Comparison of ENCODE assay signal across 32 cellular contexts in genomic region chr6:133827766-133828165, GRCh38.
"Had no signal": no experiment of that assay in that cellular context is flagged by ENCODE, and none has a peak within 500 bp of the region (broad histone marks: within the 10 kb centered on the region; RNA-seq: fewer than 3 reads in every experiment).

No MANE protein-coding gene starts in this region.

- H3K4me3 Mint-ChIP-seq: activated CD4-positive, alpha-beta T cell treated with anti-CD3 and anti-CD28 coated beads, Interleukin-2, amount 10 ng/mL, durations not matched to agents 24 days and 14 days; activated CD8-positive, alpha-beta T cell treated with anti-CD3 and anti-CD28 coated beads for 36 hours; activated naive CD8-positive, alpha-beta T cell treated with anti-CD3 and anti-CD28 coated beads for 36 hours; activated T-cell treated with anti-CD3 and anti-CD28 coated beads, Interleukin-2, amount 50 U/mL, for 72 hours; activated T-helper 17 cell treated with anti-CD3 and anti-CD28 coated beads, Interleukin-2, amount 50 U/mL, for 72 hours; T-helper 1 cell treated with Interleukin-12 subunit alpha and Interleukin-12 subunit beta and Interleukin-4 antibody, amounts not matched to agents 30 μg/mL and 1 μg/mL, for 36 hours; T-helper 2 cell treated with Interferon-gamma antibody and Interleukin-4, amounts not matched to agents 5 μg/mL and 100 μg/mL, for 36 hours had no signal

- H3K4me3 ChIP-seq: ascending aorta, cardiac muscle cell, MG63, Peyer's patch, SJSA1 had no signal

- H3K27ac Mint-ChIP-seq: activated CD4-positive, alpha-beta T cell treated with anti-CD3 and anti-CD28 coated beads, Interleukin-2, amount 10 ng/mL, durations not matched to agents 24 days and 14 days; activated CD8-positive, alpha-beta T cell treated with anti-CD3 and anti-CD28 coated beads for 36 hours; activated naive CD8-positive, alpha-beta T cell treated with anti-CD3 and anti-CD28 coated beads for 36 hours; activated T-cell treated with anti-CD3 and anti-CD28 coated beads, Interleukin-2, amount 50 U/mL, for 72 hours; activated T-helper 17 cell treated with anti-CD3 and anti-CD28 coated beads, Interleukin-2, amount 50 U/mL, for 72 hours; T-helper 1 cell treated with Interleukin-12 subunit alpha and Interleukin-12 subunit beta and Interleukin-4 antibody, amounts not matched to agents 30 μg/mL and 1 μg/mL, for 36 hours; T-helper 2 cell treated with Interferon-gamma antibody and Interleukin-4, amounts not matched to agents 5 μg/mL and 100 μg/mL, for 36 hours had no signal

- H3K4me1 Mint-ChIP-seq: activated CD4-positive, alpha-beta T cell treated with anti-CD3 and anti-CD28 coated beads, Interleukin-2, amount 10 ng/mL, durations not matched to agents 24 days and 14 days; activated naive CD8-positive, alpha-beta T cell treated with anti-CD3 and anti-CD28 coated beads for 36 hours; activated T-helper 17 cell treated with anti-CD3 and anti-CD28 coated beads, Interleukin-2, amount 50 U/mL, for 72 hours had no signal

- H3K9me3 Mint-ChIP-seq: activated CD4-positive, alpha-beta T cell treated with anti-CD3 and anti-CD28 coated beads, Interleukin-2, amount 10 ng/mL, durations not matched to agents 24 days and 14 days; activated CD8-positive, alpha-beta T cell treated with anti-CD3 and anti-CD28 coated beads for 36 hours; activated naive CD8-positive, alpha-beta T cell treated with anti-CD3 and anti-CD28 coated beads for 36 hours; activated T-cell treated with anti-CD3 and anti-CD28 coated beads, Interleukin-2, amount 50 U/mL, for 72 hours; activated T-helper 17 cell treated with anti-CD3 and anti-CD28 coated beads, Interleukin-2, amount 50 U/mL, for 72 hours; T-helper 1 cell treated with Interleukin-12 subunit alpha and Interleukin-12 subunit beta and Interleukin-4 antibody, amounts not matched to agents 30 μg/mL and 1 μg/mL, for 36 hours; T-helper 2 cell treated with Interferon-gamma antibody and Interleukin-4, amounts not matched to agents 5 μg/mL and 100 μg/mL, for 36 hours had no signal

- H3K36me3 Mint-ChIP-seq: activated naive CD8-positive, alpha-beta T cell treated with anti-CD3 and anti-CD28 coated beads for 36 hours had no signal

- DNase-seq: activated CD4-positive, alpha-beta T cell treated with anti-CD3 and anti-CD28 coated beads, Interleukin-2, amount 10 ng/mL, durations not matched to agents 24 days and 14 days; activated CD4-positive, alpha-beta T cell treated with anti-CD3 and anti-CD28 coated beads, Interleukin-2, amount 50 U/mL, for 4 hours; activated CD8-positive, alpha-beta T cell treated with anti-CD3 and anti-CD28 coated beads for 36 hours; activated effector memory CD4-positive, alpha-beta T cell treated with anti-CD3 and anti-CD28 coated beads, Interleukin-2, amount 50 U/mL, for 16 hours; activated naive CD4-positive, alpha-beta T cell; activated naive CD4-positive, alpha-beta T cell treated with anti-CD3 and anti-CD28 coated beads, Interleukin-2, amount 50 U/mL, for 16 hours; activated naive CD8-positive, alpha-beta T cell treated with anti-CD3 and anti-CD28 coated beads for 36 hours; activated T-cell treated with anti-CD3 and anti-CD28 coated beads, Interleukin-2, amount 50 U/mL, for 1 hour; activated T-cell treated with anti-CD3 and anti-CD28 coated beads, Interleukin-2, amount 50 U/mL, for 72 hours; amygdala; MG63; NCI-H1048; NCI-H1105 treated with DMSO at 0.1 percent for 48 hours; NCI-H1436; NCI-H1694; NCI-H1930; NCI-H2081 treated with DMSO at 0.1 percent for 48 hours; NCI-H226; NCI-H526; NCI-H748 treated with DMSO at 0.1 percent for 48 hours; NK-92 treated with Interleukin-12 subunit alpha and Interleukin-12 subunit beta, amount 100 ng/mL, for 24 hours; PC-3; Peyer's patch; RPMI8226; SHP77 treated with DMSO at 0.1 percent for 48 hours; SK-N-SH had no signal
